Comparison of ENCODE assay signal across 12 cellular contexts in genomic region chr7:43679210-43680068, GRCh38. TPM values are rescaled to one million over a fixed set of nuclear protein-coding genes. Genes with fewer than 3 reads are reported as not detected.
DNase-seq lines count a peak whose midpoint lies in the region; ATAC-seq and TF ChIP-seq lines count a peak whose summit lies in the region.
"Had no signal": no experiment of that assay in that cellular context is flagged by ENCODE, and none has a peak within 500 bp of the region (broad histone marks: within the 10 kb centered on the region; RNA-seq: fewer than 3 reads in every experiment).

No MANE protein-coding gene starts in this region.

- no peak overlapping the region for H3K4me3 Mint-ChIP-seq in endodermal cell

- ATAC-seq in activated naive CD4-positive, alpha-beta T cell treated with anti-CD3 and anti-CD28 coated beads, Interleukin-2, amount 50 U/mL, for 72 hours, result peak; percentile 74
- no peak for ATAC-seq in thoracic aorta (ENCODE audit: insufficient number of reproducible peaks, low FRiP score, low read depth)
- ATAC-seq: PC-3, sciatic nerve had no signal

- peaks cover 0 to 14% of the 10 kb centered on the region in 2 donors for H3K9me3 Mint-ChIP-seq in activated naive CD4-positive, alpha-beta T cell treated with anti-CD3 and anti-CD28 coated beads, Interleukin-2, amount 50 U/mL, for 72 hours
- peaks cover 16% of the 10 kb centered on the region for H3K9me3 Mint-ChIP-seq in endodermal cell

- TF ChIP-seq POLR2A in Peyer's patch (IDR thresholded peaks at IDR 0.05), result no peak

- no peak overlapping the region for H3K9ac ChIP-seq in endodermal cell (ENCODE audit: extremely low read depth, low read length, poor library complexity, severe bottlenecking)
- H3K9ac ChIP-seq: GM23248 had no signal

- H3K4me1 ChIP-seq in Peyer's patch (peaks cover 0 to 8% (median 2%) of the 10 kb centered on the region in 4 donors), endodermal cell (ENCODE audit: control insufficient read depth, insufficient read depth, low read length) (no peaks in the 10 kb centered on the region), thoracic aorta (ENCODE audit: control insufficient read depth in 1 of 2, low read depth in 2 of 2) (peaks cover 22 to 51% of the 10 kb centered on the region in 2 donors)
- H3K4me1 ChIP-seq in effector memory CD4-positive, alpha-beta T cell (ENCODE audit: control insufficient read depth, insufficient read depth, low read length, poor library complexity, severe bottlenecking), result peaks cover 19% of the 10 kb centered on the region

- 95% methylated on average over 3 of the region's 4 CpGs; no CpG with 5 or more reads in 1 of the 2 experiments for WGBS in endodermal cell (ENCODE audit: insufficient coverage in 1 of 2, insufficient read length in 1 of 2), 2 experiments

- no peaks in the 10 kb centered on the region for H3K27me3 Mint-ChIP-seq in endodermal cell (ENCODE audit: insufficient read depth)

- H3K36me3 ChIP-seq in Peyer's patch, result no peaks in the 10 kb centered on the region
- no peaks in the 10 kb centered on the region for H3K36me3 ChIP-seq in endodermal cell (ENCODE audit: control insufficient read depth, insufficient read depth, low read length)
- H3K36me3 ChIP-seq in thoracic aorta, result no peaks in the 10 kb centered on the region
- H3K36me3 ChIP-seq in effector memory CD4-positive, alpha-beta T cell (ENCODE audit: control insufficient read depth, insufficient read depth, low read length), result no peaks in the 10 kb centered on the region

- H3K4me1 Mint-ChIP-seq in endodermal cell, result no peaks in the 10 kb centered on the region

- peaks cover 0 to 32% of the 10 kb centered on the region in 2 donors for H3K36me3 Mint-ChIP-seq in activated naive CD4-positive, alpha-beta T cell treated with anti-CD3 and anti-CD28 coated beads, Interleukin-2, amount 50 U/mL, for 72 hours
- H3K36me3 Mint-ChIP-seq in endodermal cell (ENCODE audit: low read depth), result peaks cover 19% of the 10 kb centered on the region

- H3K9me3 ChIP-seq in Peyer's patch (no peaks in the 10 kb centered on the region), endodermal cell (ENCODE audit: control insufficient read depth, low read length) (peaks cover 17% of the 10 kb centered on the region), thoracic aorta (no peaks in the 10 kb centered on the region)
- no peaks in the 10 kb centered on the region for H3K9me3 ChIP-seq in effector memory CD4-positive, alpha-beta T cell (ENCODE audit: control insufficient read depth, low read length)

- H3K27ac ChIP-seq in Peyer's patch (peak overlapping the region in 3 of 4 donors; percentile 1 to 55 (median 22)), endodermal cell (ENCODE audit: low read depth, low read length) (no peak overlapping the region), thoracic aorta (peak overlapping the region; percentile 52 to 76)
- no peak overlapping the region for H3K27ac ChIP-seq in effector memory CD4-positive, alpha-beta T cell (ENCODE audit: insufficient read depth, low read length, poor library complexity, severe bottlenecking)
- H3K27ac ChIP-seq: GM23248 had no signal

- TF ChIP-seq CTCF in Peyer's patch (IDR thresholded peaks at IDR 0.05) (no peak), endodermal cell (conservative IDR thresholded peaks at IDR 0.05) (no peak), thoracic aorta (IDR thresholded peaks at IDR 0.05) (no peak)

- H3K27me3 ChIP-seq in Peyer's patch (no peaks in the 10 kb centered on the region), endodermal cell (ENCODE audit: control insufficient read depth, insufficient read depth, low read length, poor library complexity, severe bottlenecking) (no peaks in the 10 kb centered on the region), thoracic aorta (replicated peaks; ENCODE audit: insufficient read depth) (no peaks in the 10 kb centered on the region)
- no peaks in the 10 kb centered on the region for H3K27me3 ChIP-seq in effector memory CD4-positive, alpha-beta T cell (replicated peaks; ENCODE audit: control insufficient read depth, insufficient read depth, low read length, poor library complexity, severe bottlenecking)

- no peak overlapping the region for H3K4me3 ChIP-seq in Peyer's patch
- no peak overlapping the region for H3K4me3 ChIP-seq in endodermal cell (ENCODE audit: low read length)
- H3K4me3 ChIP-seq in thoracic aorta, result peak overlapping the region; percentile 18
- H3K4me3 ChIP-seq in effector memory CD4-positive, alpha-beta T cell (ENCODE audit: insufficient read depth, low read depth, low read length, poor library complexity, severe bottlenecking), result no peak overlapping the region
- H3K4me3 ChIP-seq: GM23248 had no signal

- peak overlapping the region; percentile 51 to 88 for H3K27ac Mint-ChIP-seq in activated naive CD4-positive, alpha-beta T cell treated with anti-CD3 and anti-CD28 coated beads, Interleukin-2, amount 50 U/mL, for 72 hours
- H3K27ac Mint-ChIP-seq in endodermal cell, result peak overlapping the region; percentile 13

- no peak for DNase-seq in activated naive CD4-positive, alpha-beta T cell treated with anti-CD3 and anti-CD28 coated beads, Interleukin-2, amount 50 U/mL, for 72 hours (ENCODE audit: low spot score in 2 of 2)
- no peak for DNase-seq in activated naive CD4-positive, alpha-beta T cell (lab: John Stamatoyannopoulos, UW)
- DNase-seq in Peyer's patch (no peak), endodermal cell (no peak), thoracic aorta (ENCODE audit: low spot score) (no peak), NCI-H2081 (lab: John Stamatoyannopoulos, UW) (no peak), epidermal melanocyte (ENCODE audit: insufficient read length, low spot score) (no peak)
- no peak for DNase-seq in effector memory CD4-positive, alpha-beta T cell
- DNase-seq: GM23248, NCI-H2029 treated with DMSO at 0.1 percent for 48 hours, PC-3 had no signal

RNA-seq across cellular contexts. Expression of gene COA1, which starts 49.9 kb away (rescaled TPM):
- 10 to 100 TPM; 31.9 to 72.4 TPM for total RNA-seq in activated naive CD4-positive, alpha-beta T cell treated with anti-CD3 and anti-CD28 coated beads, Interleukin-2, amount 50 U/mL, for 72 hours
- total RNA-seq in Peyer's patch (10 to 100 TPM; 34.0 to 84.2 (median 54.4) TPM), endodermal cell (100 to 1,000 TPM; 104 to 144 TPM), thoracic aorta (10 to 100 TPM; 39.9 to 77.4 TPM)
- polyA plus RNA-seq in endodermal cell (2013, experiment 1 of 2), result 115 TPM
- 119 TPM for polyA plus RNA-seq in endodermal cell (2013, experiment 2 of 2)

Comparison
In these comparisons a context has a peak if more than half of its experiments do, and no peak if none do; other contexts are left out.
1. H3K27ac ChIP-seq: peak in Peyer's patch (3 of 4) and thoracic aorta (2 of 2); none in endodermal cell (single experiment) and effector memory CD4-positive, alpha-beta T cell (single experiment).